8 cellular contexts compared by ENCODE assay signal in the genomic region with DNA sequence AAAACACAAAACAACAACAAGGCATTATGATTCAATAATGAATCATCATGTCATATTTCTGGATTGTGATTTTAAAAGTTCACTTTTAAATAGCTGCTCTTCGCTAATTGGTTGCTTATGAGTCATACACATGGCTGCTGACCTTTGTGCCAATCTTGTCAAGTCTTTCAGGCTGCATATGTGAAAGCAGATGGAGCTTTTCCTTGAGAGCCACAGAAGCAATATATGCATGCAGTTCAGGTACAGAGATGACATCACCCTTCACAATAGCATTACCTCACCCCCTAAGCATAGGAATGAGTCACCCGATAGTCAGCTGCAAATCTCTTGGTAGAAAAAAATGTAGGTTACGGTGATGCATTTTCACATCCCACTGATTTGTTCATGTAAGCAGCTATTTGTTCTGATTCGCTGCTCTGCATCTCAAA. TPM values are rescaled to one million over a fixed set of nuclear protein-coding genes. Genes with fewer than 3 reads are reported as not detected.
DNase-seq lines count a peak whose midpoint lies in the region; ATAC-seq and TF ChIP-seq lines count a peak whose summit lies in the region.

No MANE protein-coding gene starts in this region.

- H3K9me3 Mint-ChIP-seq in memory B cell: peaks cover 2% of the 10 kb centered on the region

- ATAC-seq in GM18508 (IDR thresholded peaks at IDR 0.05; ENCODE audit: insufficient read depth, unreplicated experiment) (peak; percentile 99), HG02938 (IDR thresholded peaks at IDR 0.05; ENCODE audit: unreplicated experiment) (peak; percentile 100), memory B cell (ENCODE audit: low read depth) (peak; percentile 96)

- no peak for TF ChIP-seq POLR2A in stomach (IDR thresholded peaks at IDR 0.05)

- H3K36me3 ChIP-seq in stomach: peaks cover 0 to 6% (median 0%) of the 10 kb centered on the region in 4 donors

- H3K4me1 Mint-ChIP-seq in memory B cell: peaks cover 56% of the 10 kb centered on the region

- H3K4me3 Mint-ChIP-seq in memory B cell: peak overlapping the region; percentile 76

- WGBS in stomach, 5 donors: 17 to 34% (median 23%) methylated on average over 4 of the region's 4 CpGs

- DNase-seq in AG04449 (ENCODE audit: low read depth, low spot score): peak; percentile 72
- peak; percentile 14 for DNase-seq in NCI-H2081 treated with DMSO at 0.1 percent for 48 hours (lab: John Stamatoyannopoulos, UW)
- DNase-seq in activated CD4-positive, CD25-positive, alpha-beta regulatory T cell treated with anti-CD3 and anti-CD28 coated beads, Interleukin-2, amount 50 U/mL, for 16 hours (ENCODE audit: low read depth, low spot score): peak; percentile 11
- DNase-seq in dorsolateral prefrontal cortex: peak in 3 of 10 donors; percentile 4 to 15 (median 5)
- peak; percentile 31 to 75 for DNase-seq in memory B cell (ENCODE audit: low spot score in 2 of 2)
- DNase-seq in stomach: peak; percentile 35

- H3K4me3 ChIP-seq in AG04449 (ENCODE audit: low read depth, low read length) (no peak overlapping the region), dorsolateral prefrontal cortex (peak overlapping the region in 2 of 59 donors; percentile 2 to 7), stomach (no peak overlapping the region)

- intact Hi-C loops in dorsolateral prefrontal cortex (cut with DNase I) (no loop called here), stomach (cut with DNase I; ENCODE audit: low total_unique reads) (no loop called here)

- H3K9me3 ChIP-seq in stomach: no peaks in the 10 kb centered on the region

- TF ChIP-seq CTCF in AG04449 (IDR thresholded peaks at IDR 0.05; ENCODE audit: insufficient read depth, low read length, missing control alignments): no peak
- TF ChIP-seq CTCF in dorsolateral prefrontal cortex (IDR thresholded peaks at IDR 0.05 in 54 of 56, conservative IDR thresholded peaks at IDR 0.05 in 2 of 56; ENCODE audit: low read depth in 1 of 56, partially characterized antibody in 56 of 56): no peak
- TF ChIP-seq CTCF in stomach (IDR thresholded peaks at IDR 0.05): no peak

- H3K4me1 ChIP-seq in stomach: peaks cover 3 to 68% (median 35%) of the 10 kb centered on the region in 4 donors

- CTCF ChIA-PET in AG04449 (lab: Yijun Ruan, JAX): interaction anchor here (0.9 to 1.7 kb wide), 4 partner anchors 9 to 72 kb away, joined by 3 to 10 read pairs (median 4); no protein-coding TSS in a partner anchor

- POLR2A ChIA-PET in AG04449 (lab: Yijun Ruan, JAX): interaction anchor here (1.1 kb wide), 1 partner anchor 28 kb away, joined by 7 read pairs; a partner anchor contains a TSS

- H3K27me3 ChIP-seq in dorsolateral prefrontal cortex (no peaks in the 10 kb centered on the region), stomach (no peaks in the 10 kb centered on the region)

- H3K27ac ChIP-seq in dorsolateral prefrontal cortex (peak overlapping the region in 30 of 59 donors; percentile 2 to 67 (median 32)), stomach (peak overlapping the region; percentile 24 to 83 (median 58))

- TF ChIP-seq EP300 in stomach (IDR thresholded peaks at IDR 0.05): no peak

- H3K36me3 Mint-ChIP-seq in memory B cell: peaks cover 25% of the 10 kb centered on the region

- H3K27me3 Mint-ChIP-seq in memory B cell: no peaks in the 10 kb centered on the region

- H3K27ac Mint-ChIP-seq in memory B cell: peak overlapping the region; percentile 99

RNA-seq across cellular contexts. Expression of a gene that starts 27.2 kb away (rescaled TPM):
- 10 to 100 TPM; 10.0 to 25.9 (median 17.4) TPM for total RNA-seq in dorsolateral prefrontal cortex
- 10 to 100 TPM; 33.3 to 92.3 (median 57.7) TPM for total RNA-seq in stomach
- 1 to 10 TPM; 4.8 to 7.6 (median 6.6) TPM for polyA plus RNA-seq in stomach
